8 cellular contexts compared by ENCODE assay signal in the genomic region with DNA sequence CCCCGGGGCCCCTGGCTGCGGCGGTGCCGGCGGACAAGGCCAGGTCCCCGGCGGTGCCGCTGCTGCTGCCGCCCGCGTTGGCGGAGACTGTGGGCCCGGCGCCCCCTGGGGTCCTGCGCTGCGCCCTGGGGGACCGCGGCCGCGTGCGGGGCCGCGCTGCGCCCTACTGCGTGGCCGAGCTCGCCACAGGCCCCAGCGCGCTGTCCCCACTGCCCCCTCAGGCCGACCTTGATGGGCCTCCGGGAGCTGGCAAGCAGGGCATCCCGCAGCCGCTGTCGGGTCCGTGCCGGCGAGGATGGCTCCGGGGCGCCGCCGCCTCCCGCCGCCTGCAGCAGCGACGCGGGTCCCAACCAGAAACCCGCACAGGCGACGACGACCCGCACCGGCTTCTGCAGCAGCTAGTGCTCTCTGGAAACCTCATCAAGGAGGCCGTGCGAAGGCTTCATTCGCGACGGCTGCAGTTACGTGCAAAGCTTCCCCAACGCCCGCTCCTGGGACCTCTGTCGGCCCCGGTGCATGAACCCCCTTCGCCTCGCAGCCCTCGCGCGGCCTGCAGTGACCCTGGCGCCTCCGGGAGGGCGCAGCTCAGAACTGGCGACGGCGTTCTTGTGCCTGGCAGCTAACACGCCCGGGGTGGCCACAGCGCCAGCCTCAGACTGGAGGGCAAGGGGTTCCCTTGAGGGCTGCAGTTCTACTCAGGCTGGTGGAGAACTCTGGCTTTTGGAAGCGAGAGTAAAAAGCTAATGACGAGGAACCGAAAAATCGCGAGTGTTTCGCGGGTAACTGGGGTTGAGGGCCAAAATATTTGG. TPM values are rescaled to one million over a fixed set of nuclear protein-coding genes. Genes with fewer than 3 reads are reported as not detected.
A peak's percentile ranks its signal among the peaks of the same experiment; 100 is the strongest.
DNase-seq lines count a peak whose midpoint lies in the region; ATAC-seq and TF ChIP-seq lines count a peak whose summit lies in the region.

No MANE protein-coding gene starts in this region.

- no peaks in the 10 kb centered on the region for H3K27me3 ChIP-seq in hepatocyte

- peaks cover 20% of the 10 kb centered on the region for H3K79me2 ChIP-seq in hepatocyte

- no peaks in the 10 kb centered on the region for H4K20me1 ChIP-seq in hepatocyte (ENCODE audit: insufficient read depth, poor library complexity, severe bottlenecking)

- no peaks in the 10 kb centered on the region for H3K9me3 ChIP-seq in hepatocyte (ENCODE audit: low read depth)

- H3K27ac Mint-ChIP-seq in T-cell: peak overlapping the region; percentile 94 to 95

- H3K27me3 Mint-ChIP-seq in T-cell: no peaks in the 10 kb centered on the region

- POLR2A ChIA-PET in T-cell (lab: Charles Lee): interaction anchor here (1.2 to 2.3 kb wide), 3 partner anchors 13 to 81 kb away, joined by 4 to 13 read pairs (median 10); a partner anchor contains a TSS

- DNase-seq in SKM-1 treated with dmso at 0.1 percent for 144 hours (lab: John Stamatoyannopoulos, UW; ENCODE audit: unreplicated experiment) (peak; percentile 26), SKM-1 (lab: John Stamatoyannopoulos, UW; ENCODE audit: unreplicated experiment) (no peak), T-cell (peak; percentile 25 to 72 (median 56)), hepatocyte (ENCODE audit: low spot score) (peak; percentile 73), retinal pigment epithelial cell (ENCODE audit: low read depth) (no peak), NCI-H524 treated with DMSO at 0.1 percent for 48 hours (lab: John Stamatoyannopoulos, UW) (no peak)

- no peak for TF ChIP-seq CTCF in hepatocyte (IDR thresholded peaks at IDR 0.05; ENCODE audit: poor library complexity)
- peak; percentile 12 for TF ChIP-seq CTCF in retinal pigment epithelial cell (conservative IDR thresholded peaks at IDR 0.05; ENCODE audit: low read depth, low read length)

- H3K27ac ChIP-seq in angular gyrus (ENCODE audit: low read depth, low read length) (peak overlapping the region; percentile 55), hepatocyte (peak overlapping the region; percentile 100)

- peak overlapping the region; percentile 98 for H3K4me2 ChIP-seq in hepatocyte

- peak; percentile 29 for ATAC-seq in HG03196 (IDR thresholded peaks at IDR 0.05; ENCODE audit: unreplicated experiment)
- ATAC-seq in T-cell (replicated peaks in 1 of 4): peak; percentile 44 to 55 (median 49)

- no peaks in the 10 kb centered on the region for H3K9me2 ChIP-seq in hepatocyte (replicated peaks; ENCODE audit: insufficient read depth)

- no peaks in the 10 kb centered on the region for H3K36me3 Mint-ChIP-seq in T-cell

- peak overlapping the region; percentile 53 for H2AFZ ChIP-seq in hepatocyte

- H3K4me3 ChIP-seq in hepatocyte (peak overlapping the region; percentile 46), retinal pigment epithelial cell (ENCODE audit: low read length) (peak overlapping the region; percentile 41)

- no peaks in the 10 kb centered on the region for H3K9me3 Mint-ChIP-seq in T-cell

- H3K4me1 Mint-ChIP-seq in T-cell: peaks cover 28 to 39% (median 31%) of the 10 kb centered on the region in 3 donors

- H3K36me3 ChIP-seq in hepatocyte (replicated peaks; ENCODE audit: insufficient read depth, low read depth): no peaks in the 10 kb centered on the region

- peaks cover 19% of the 10 kb centered on the region for H3K4me1 ChIP-seq in hepatocyte (ENCODE audit: insufficient read depth)

- WGBS in hepatocyte (ENCODE audit: low lambda C conversion rate, missing lambda C conversion rate): 1% methylated on average over 45 of the region's 83 CpGs

- CTCF ChIA-PET in T-cell (lab: Charles Lee): interaction anchor here (1.2 to 2.8 kb wide), 4 partner anchors 13 to 81 kb away, joined by 5 to 28 read pairs (median 10); a partner anchor contains a TSS

- H3K4me3 Mint-ChIP-seq in T-cell: peak overlapping the region; percentile 87 to 97 (median 92)

RNA-seq across cellular contexts. Expression of a gene that starts 0.8 kb away (rescaled TPM):
- total RNA-seq in T-cell: 10 to 100 TPM; 20.6 to 47.9 (median 23.4) TPM
- 13.8 and 14.2 TPM in 2 replicates for total RNA-seq in hepatocyte
- polyA plus RNA-seq in hepatocyte: 8.1 and 14.2 TPM in 2 replicates

RNA-seq across cellular contexts. Expression of a gene that starts 14.7 kb away (rescaled TPM):
- 10 to 100 TPM; 23.3 to 29.0 (median 28.3) TPM for total RNA-seq in T-cell
- 23.4 and 27.4 TPM in 2 replicates for total RNA-seq in hepatocyte
- 29.4 and 30.4 TPM in 2 replicates for polyA plus RNA-seq in hepatocyte

RNA-seq across cellular contexts. Expression of a gene that starts 27.4 kb away (rescaled TPM):
- total RNA-seq in T-cell (10 to 100 TPM; 11.0 to 18.9 (median 15.0) TPM), hepatocyte (6.4 and 8.7 TPM in 2 replicates)
- 2.7 and 5.0 TPM in 2 replicates for polyA plus RNA-seq in hepatocyte

Comparison
In these comparisons a context has a peak if more than half of its experiments do, and no peak if none do; other contexts are left out.
1. DNase-seq: peak in SKM-1 treated with dmso at 0.1 percent for 144 hours (single experiment), T-cell (34 of 34) and hepatocyte (single experiment); none in SKM-1 (single experiment), retinal pigment epithelial cell (single experiment) and NCI-H524 treated with DMSO at 0.1 percent for 48 hours (single experiment).